24 cellular contexts compared by ENCODE assay signal in genomic region chr11:123526918-123527317, GRCh38.
"Had no signal": no experiment of that assay in that cellular context is flagged by ENCODE, and none has a peak within 500 bp of the region (broad histone marks: within the 10 kb centered on the region; RNA-seq: fewer than 3 reads in every experiment).

No MANE protein-coding gene starts in this region.

- DNase-seq: effector memory CD4-positive, alpha-beta T cell; foreskin fibroblast; glutamatergic neuron; immature natural killer cell; kidney; left cardiac atrium; left ventricle myocardium inferior; lower lobe of right lung; pancreas; right cardiac atrium; small intestine; stimulated activated CD4-positive, alpha-beta T cell treated with anti-CD3 and anti-CD28 coated beads, Interleukin-12 subunit alpha, Interleukin-12 subunit beta, amount 100 ng/mL, for 4 hours; stimulated activated naive CD8-positive, alpha-beta T cell treated with anti-CD3 and anti-CD28 coated beads, Interleukin-15, Interleukin-2, amounts not matched to agents 100 U/mL and 50 U/mL, for 24 hours; testis; upper lobe of right lung had no signal

- ATAC-seq: gastroesophageal sphincter; left cardiac atrium; lower lobe of right lung; pancreas; right cardiac atrium; stimulated activated naive CD8-positive, alpha-beta T cell treated with anti-CD3 and anti-CD28 coated beads, Interleukin-15, Interleukin-2, amounts not matched to agents 100 U/mL and 50 U/mL, for 24 hours; upper lobe of right lung had no signal

- H3K4me1 ChIP-seq: esophagus muscularis mucosa, gastroesophageal sphincter, lower lobe of right lung, pancreas, upper lobe of right lung, vagina had no signal

- H3K9me3 Mint-ChIP-seq: immature natural killer cell; memory B cell; natural killer cell treated with Interleukin-12 subunit alpha and Interleukin-12 subunit beta and Interleukin-15 and Interleukin-18, amount 100 ng/mL, for 72 hours had no signal

- H3K36me3 Mint-ChIP-seq: immature natural killer cell; memory B cell; natural killer cell treated with Interleukin-12 subunit alpha and Interleukin-12 subunit beta and Interleukin-15 and Interleukin-18, amount 100 ng/mL, for 72 hours had no signal

- H3K27ac ChIP-seq: coronary artery, epithelial cell of prostate, esophagus muscularis mucosa, gastroesophageal sphincter, left ventricle myocardium inferior, lower lobe of right lung, pancreas, testis, upper lobe of right lung, vagina had no signal

- H3K27ac Mint-ChIP-seq: immature natural killer cell; memory B cell; natural killer cell treated with Interleukin-12 subunit alpha and Interleukin-12 subunit beta and Interleukin-15 and Interleukin-18, amount 100 ng/mL, for 72 hours; progenitor cell of endocrine pancreas had no signal

- H3K4me3 Mint-ChIP-seq: immature natural killer cell; memory B cell; natural killer cell treated with Interleukin-12 subunit alpha and Interleukin-12 subunit beta and Interleukin-15 and Interleukin-18, amount 100 ng/mL, for 72 hours had no signal

- H3K27me3 ChIP-seq: pancreas, testis, tibial nerve, vagina had no signal

- H3K9me3 ChIP-seq: esophagus muscularis mucosa, gastroesophageal sphincter, left ventricle myocardium inferior, lower lobe of right lung, pancreas, testis, tibial nerve, upper lobe of right lung, vagina had no signal

- H3K4me1 Mint-ChIP-seq: memory B cell had no signal
